Comparison of ENCODE assay signal across 8 cellular contexts in the genomic region with DNA sequence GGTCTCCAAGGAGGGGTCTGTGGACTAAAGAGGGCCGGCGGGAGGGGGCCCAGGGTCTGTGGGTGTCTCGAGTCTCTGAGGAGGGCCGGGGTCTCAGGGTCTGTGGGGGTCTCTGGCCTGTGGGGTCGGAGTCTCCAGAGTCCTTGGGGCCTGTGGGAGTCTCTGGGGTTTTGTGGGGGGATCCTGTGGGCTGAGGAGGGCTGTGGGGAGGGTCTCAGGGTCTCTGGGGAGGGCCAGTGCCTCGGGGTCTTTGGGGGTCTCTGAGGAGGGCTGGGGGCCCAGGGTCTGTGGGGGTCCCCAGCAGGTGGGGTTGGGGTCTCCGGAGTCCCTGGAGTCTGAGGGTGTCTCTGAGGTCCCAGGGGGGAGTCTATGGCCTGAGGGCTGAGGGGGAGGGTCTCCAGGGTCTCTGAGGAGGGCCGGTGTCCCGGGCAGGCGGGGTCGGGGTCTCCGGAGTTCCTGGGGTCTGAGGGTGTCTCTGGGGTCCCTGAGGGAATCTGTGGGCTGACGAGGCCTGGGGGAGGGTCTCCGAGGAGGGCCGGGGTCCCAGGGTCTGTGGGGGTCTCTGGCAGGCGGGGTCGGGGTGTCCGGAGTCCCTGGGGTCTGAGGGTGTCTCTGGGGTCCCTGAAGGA. TPM values are rescaled to one million over a fixed set of nuclear protein-coding genes. Genes with fewer than 3 reads are reported as not detected.
DNase-seq lines count a peak whose midpoint lies in the region; ATAC-seq and TF ChIP-seq lines count a peak whose summit lies in the region.

No MANE protein-coding gene starts in this region.

- H3K4me3 ChIP-seq in colonic mucosa = peak overlapping the region; percentile 59
- H3K4me3 ChIP-seq in mucosa of stomach (ENCODE audit: low read length) = peak overlapping the region; percentile 74

- no peak for DNase-seq in colonic mucosa
- no peak for DNase-seq in kidney tubule cell (ENCODE audit: low spot score)
- DNase-seq in SHP77 (lab: John Stamatoyannopoulos, UW) = no peak

- H3K36me3 ChIP-seq in KOPT-K1 (ENCODE audit: insufficient read depth, low read length) = no peaks in the 10 kb centered on the region
- H3K36me3 ChIP-seq in colonic mucosa = no peaks in the 10 kb centered on the region
- no peaks in the 10 kb centered on the region for H3K36me3 ChIP-seq in mucosa of stomach (ENCODE audit: control insufficient read depth, insufficient read depth, low read length)

- no peak for TF ChIP-seq CTCF in 22Rv1 (IDR thresholded peaks at IDR 0.05)
- TF ChIP-seq CTCF in colonic mucosa (IDR thresholded peaks at IDR 0.05) = no peak

- H3K27ac ChIP-seq in 22Rv1 (peak overlapping the region; percentile 69), KOPT-K1 (ENCODE audit: low read depth, low read length, poor library complexity, severe bottlenecking) (peak overlapping the region; percentile 83), colonic mucosa (peak overlapping the region; percentile 70)

- H3K4me1 ChIP-seq in colonic mucosa = peaks cover 3% of the 10 kb centered on the region
- H3K4me1 ChIP-seq in mucosa of stomach (ENCODE audit: control insufficient read depth, insufficient read depth, low read length) = peaks cover 26% of the 10 kb centered on the region

- no peaks in the 10 kb centered on the region for H3K9me3 ChIP-seq in KOPT-K1 (ENCODE audit: insufficient read depth, low read length, poor library complexity, severe bottlenecking)
- H3K9me3 ChIP-seq in colonic mucosa = no peaks in the 10 kb centered on the region
- no peaks in the 10 kb centered on the region for H3K9me3 ChIP-seq in mucosa of stomach (ENCODE audit: control insufficient read depth, low read length)

- H3K27me3 ChIP-seq in colonic mucosa (no peaks in the 10 kb centered on the region), mucosa of stomach (ENCODE audit: control insufficient read depth, insufficient read depth, low read length) (no peaks in the 10 kb centered on the region)

- H3K9ac ChIP-seq in colonic mucosa (ENCODE audit: low read depth in 2 of 2, low read length in 2 of 2) (peak overlapping the region; percentile 81 to 97), mucosa of stomach (ENCODE audit: low read length) (peak overlapping the region; percentile 100)

- intact Hi-C loops in colonic mucosa (cut with DNase I) = no loop called here

- ATAC-seq in HG03354 (IDR thresholded peaks at IDR 0.05; ENCODE audit: poor library complexity, severe bottlenecking, unreplicated experiment) (no peak), HG02798 (IDR thresholded peaks at IDR 0.05; ENCODE audit: poor library complexity, unreplicated experiment) (no peak)

RNA-seq across cellular contexts. Expression of a gene that starts 0.6 kb away (rescaled TPM):
- total RNA-seq in colonic mucosa = 10 to 100 TPM; 32.7 to 37.2 TPM

RNA-seq across cellular contexts. Expression of a gene that starts 52.5 kb away (rescaled TPM):
- 10 to 100 TPM in 1 of 2 donors, 1 to 10 TPM in 1; 3.2 to 16.0 TPM for total RNA-seq in colonic mucosa

RNA-seq across cellular contexts. Expression of a gene that starts 58.8 kb away (rescaled TPM):
- 10 to 100 TPM; 11.5 to 17.0 TPM for total RNA-seq in colonic mucosa
